Comparison of ENCODE assay signal across 20 cellular contexts in the genomic region with DNA sequence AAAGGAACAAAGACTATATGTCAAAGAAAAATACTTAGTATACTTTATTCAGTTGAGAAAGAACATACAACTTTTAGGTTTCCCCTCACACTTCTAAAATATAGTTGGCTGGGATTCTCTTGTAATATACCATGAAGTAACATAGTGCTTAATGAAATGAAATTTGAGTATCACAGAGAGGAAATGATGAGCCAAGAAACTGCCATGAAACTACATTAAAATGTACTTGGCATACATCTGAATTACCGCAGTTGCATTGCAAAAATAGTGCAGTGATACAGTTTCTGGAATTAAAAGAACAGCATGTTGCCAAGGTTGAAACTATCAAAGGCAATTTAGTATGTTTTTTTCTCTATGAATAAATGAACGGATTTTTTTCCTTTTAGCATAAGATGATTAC.
"Had no signal": no experiment of that assay in that cellular context is flagged by ENCODE, and none has a peak within 500 bp of the region (broad histone marks: within the 10 kb centered on the region; RNA-seq: fewer than 3 reads in every experiment).

No MANE protein-coding gene starts in this region.

- H3K36me3 Mint-ChIP-seq: activated naive CD4-positive, alpha-beta T cell treated with anti-CD3 and anti-CD28 coated beads, Interleukin-2, amount 10 ng/mL, durations not matched to agents 7 days and 5 days; activated naive CD8-positive, alpha-beta T cell treated with anti-CD3 and anti-CD28 coated beads for 36 hours had no signal

- H3K9me3 ChIP-seq: adrenal gland, breast epithelium, SJSA1 had no signal

- H3K4me1 ChIP-seq: breast epithelium, SJSA1 had no signal

- H3K4me3 Mint-ChIP-seq: activated CD8-positive, alpha-beta T cell treated with anti-CD3 and anti-CD28 coated beads for 36 hours; activated naive CD4-positive, alpha-beta T cell treated with anti-CD3 and anti-CD28 coated beads, Interleukin-2, amount 10 ng/mL, durations not matched to agents 7 days and 5 days; activated naive CD8-positive, alpha-beta T cell treated with anti-CD3 and anti-CD28 coated beads for 36 hours; activated T-cell treated with anti-CD3 and anti-CD28 coated beads, Interleukin-2, amount 50 U/mL, for 72 hours; T-helper 1 cell treated with Interleukin-12 subunit alpha and Interleukin-12 subunit beta and Interleukin-4 antibody, amounts not matched to agents 30 μg/mL and 1 μg/mL, for 36 hours had no signal

- H3K36me3 ChIP-seq: adrenal gland, breast epithelium, SJSA1 had no signal

- H3K27ac Mint-ChIP-seq: activated CD8-positive, alpha-beta T cell treated with anti-CD3 and anti-CD28 coated beads for 36 hours; activated naive CD4-positive, alpha-beta T cell treated with anti-CD3 and anti-CD28 coated beads, Interleukin-2, amount 10 ng/mL, durations not matched to agents 7 days and 5 days; activated naive CD8-positive, alpha-beta T cell treated with anti-CD3 and anti-CD28 coated beads for 36 hours; activated T-cell treated with anti-CD3 and anti-CD28 coated beads, Interleukin-2, amount 50 U/mL, for 72 hours; activated T-helper 2 cell treated with anti-CD3 and anti-CD28 coated beads, Interferon-gamma antibody, Interleukin-2, Interleukin-4, amounts not matched to agents 10 μg/mL and 5 μg/mL and 100 μg/mL, durations not matched to agents 14 hours and 24 hours and 36 hours; T-helper 1 cell treated with Interleukin-12 subunit alpha and Interleukin-12 subunit beta and Interleukin-4 antibody, amounts not matched to agents 30 μg/mL and 1 μg/mL, for 36 hours had no signal

- H3K27me3 ChIP-seq: adrenal gland, breast epithelium, SJSA1 had no signal

- H3K27ac ChIP-seq: adrenal gland, breast epithelium, SJSA1 had no signal

- H3K27me3 Mint-ChIP-seq: activated CD8-positive, alpha-beta T cell treated with anti-CD3 and anti-CD28 coated beads for 36 hours; activated naive CD4-positive, alpha-beta T cell treated with anti-CD3 and anti-CD28 coated beads, Interleukin-2, amount 10 ng/mL, durations not matched to agents 7 days and 5 days; activated naive CD8-positive, alpha-beta T cell treated with anti-CD3 and anti-CD28 coated beads for 36 hours had no signal

- H3K4me3 ChIP-seq: adrenal gland, breast epithelium, SJSA1 had no signal

- DNase-seq: activated CD4-positive, alpha-beta T cell treated with anti-CD3 and anti-CD28 coated beads for 4 hours; activated CD8-positive, alpha-beta memory T cell treated with anti-CD3 and anti-CD28 coated beads, Interleukin-2, amount 50 U/mL, for 4 hours; activated CD8-positive, alpha-beta T cell treated with anti-CD3 and anti-CD28 coated beads for 36 hours; activated gamma-delta T cell treated with Interleukin-2 at 50 U/mL for 16 hours; activated naive CD4-positive, alpha-beta T cell treated with anti-CD3 and anti-CD28 coated beads, Interleukin-2, amount 10 ng/mL, durations not matched to agents 7 days and 5 days; activated naive CD8-positive, alpha-beta T cell treated with anti-CD3 and anti-CD28 coated beads for 36 hours; activated T-cell treated with anti-CD3 and anti-CD28 coated beads, Interleukin-2, amount 50 U/mL, for 72 hours; adrenal gland; NCI-H1048; NCI-H146; NCI-H187 treated with DMSO at 0.1 percent for 48 hours; NCI-H2081 treated with DMSO at 0.1 percent for 48 hours; NCI-H226; NCI-H524; PC-3; SHP77 had no signal

- H3K9me3 Mint-ChIP-seq: activated CD8-positive, alpha-beta T cell treated with anti-CD3 and anti-CD28 coated beads for 36 hours; activated naive CD4-positive, alpha-beta T cell treated with anti-CD3 and anti-CD28 coated beads, Interleukin-2, amount 10 ng/mL, durations not matched to agents 7 days and 5 days; activated naive CD8-positive, alpha-beta T cell treated with anti-CD3 and anti-CD28 coated beads for 36 hours; activated T-helper 2 cell treated with anti-CD3 and anti-CD28 coated beads, Interferon-gamma antibody, Interleukin-2, Interleukin-4, amounts not matched to agents 10 μg/mL and 5 μg/mL and 100 μg/mL, durations not matched to agents 14 hours and 24 hours and 36 hours; T-helper 1 cell treated with Interleukin-12 subunit alpha and Interleukin-12 subunit beta and Interleukin-4 antibody, amounts not matched to agents 30 μg/mL and 1 μg/mL, for 36 hours had no signal

- H3K4me1 Mint-ChIP-seq: activated naive CD4-positive, alpha-beta T cell treated with anti-CD3 and anti-CD28 coated beads, Interleukin-2, amount 10 ng/mL, durations not matched to agents 7 days and 5 days; activated naive CD8-positive, alpha-beta T cell treated with anti-CD3 and anti-CD28 coated beads for 36 hours had no signal
